Comparison of ENCODE assay signal across 10 cellular contexts in genomic region chr1:211580303-211580687, GRCh38. TPM values are rescaled to one million over a fixed set of nuclear protein-coding genes. Genes with fewer than 3 reads are reported as not detected.
DNase-seq lines count a peak whose midpoint lies in the region; ATAC-seq and TF ChIP-seq lines count a peak whose summit lies in the region.
"Had no signal": no experiment of that assay in that cellular context is flagged by ENCODE, and none has a peak within 500 bp of the region (broad histone marks: within the 10 kb centered on the region; RNA-seq: fewer than 3 reads in every experiment).

No MANE protein-coding gene starts in this region.

- peak overlapping the region; percentile 89 for H3K4me2 ChIP-seq in BLaER1

- 31 to 64% methylated on average over 1 of the region's 1 CpG for WGBS in testis, 2 donors

- POLR2A ChIA-PET in naive thymus-derived CD8-positive, alpha-beta T cell (lab: Charles Lee) = interaction anchor here (1.1 kb wide), 1 partner anchor 322 kb away, joined by 3 read pairs; no protein-coding TSS in a partner anchor

- H3K27me3 ChIP-seq in BLaER1 (no peaks in the 10 kb centered on the region), breast epithelium (no peaks in the 10 kb centered on the region), testis (no peaks in the 10 kb centered on the region)

- intact Hi-C loops in breast epithelium (cut with DNase I; ENCODE audit: low total_unique reads) = no loop called here
- intact Hi-C loops in testis (cut with DNase I; ENCODE audit: low total_unique reads) = no loop called here

- no peaks in the 10 kb centered on the region; the same call in 1 of the 2 replicates for H3K27me3 Mint-ChIP-seq in HFFc6 (ENCODE audit: insufficient read depth)
- no peaks in the 10 kb centered on the region for H3K27me3 Mint-ChIP-seq in naive thymus-derived CD8-positive, alpha-beta T cell

- ATAC-seq in naive thymus-derived CD8-positive, alpha-beta T cell = no peak
- ATAC-seq in HG03280 (IDR thresholded peaks at IDR 0.05; ENCODE audit: unreplicated experiment) = no peak

- H4K20me1 ChIP-seq in BLaER1 = peaks cover 33% of the 10 kb centered on the region

- no peak overlapping the region for H3K27ac ChIP-seq in BLaER1
- peak overlapping the region; percentile 87 to 89 for H3K27ac ChIP-seq in breast epithelium
- H3K27ac ChIP-seq in testis = peak overlapping the region in 1 of 2 donors; percentile 79

- H3K9me3 Mint-ChIP-seq in HFFc6 = no peaks in the 10 kb centered on the region
- no peaks in the 10 kb centered on the region for H3K9me3 Mint-ChIP-seq in naive thymus-derived CD8-positive, alpha-beta T cell

- peaks cover 20% of the 10 kb centered on the region for H3K36me3 Mint-ChIP-seq in HFFc6 (ENCODE audit: low read depth)
- peaks cover 0 to 7% (median 0%) of the 10 kb centered on the region in 3 donors for H3K36me3 Mint-ChIP-seq in naive thymus-derived CD8-positive, alpha-beta T cell

- peaks cover 8% of the 10 kb centered on the region for H3K36me3 ChIP-seq in BLaER1
- no peaks in the 10 kb centered on the region for H3K36me3 ChIP-seq in breast epithelium
- H3K36me3 ChIP-seq in testis (ENCODE audit: low read depth, missing control alignments) = no peaks in the 10 kb centered on the region

- TF ChIP-seq CTCF in HFFc6 (IDR thresholded peaks at IDR 0.05) (no peak), breast epithelium (IDR thresholded peaks at IDR 0.05) (no peak), testis (IDR thresholded peaks at IDR 0.05) (no peak)

- H3K27ac Mint-ChIP-seq in HFFc6 = peak overlapping the region; percentile 81; the same call in 1 of the 2 replicates
- peak overlapping the region; percentile 0 to 91 (median 84) for H3K27ac Mint-ChIP-seq in naive thymus-derived CD8-positive, alpha-beta T cell

- H3K4me3 ChIP-seq in BLaER1 = no peak overlapping the region
- H3K4me3 ChIP-seq in breast epithelium = no peak overlapping the region
- peak overlapping the region in 1 of 2 donors; percentile 95 for H3K4me3 ChIP-seq in testis

- H3K9ac ChIP-seq in BLaER1 = no peak overlapping the region

- no peak for TF ChIP-seq POLR2A in breast epithelium (IDR thresholded peaks at IDR 0.05)
- TF ChIP-seq POLR2A in testis (IDR thresholded peaks at IDR 0.05) = no peak

- peak overlapping the region; percentile 80 for H3K4me3 Mint-ChIP-seq in HFFc6
- peak overlapping the region; percentile 75 to 93 (median 84) for H3K4me3 Mint-ChIP-seq in naive thymus-derived CD8-positive, alpha-beta T cell

- no peaks in the 10 kb centered on the region for H3K9me3 ChIP-seq in BLaER1
- no peaks in the 10 kb centered on the region for H3K9me3 ChIP-seq in breast epithelium
- H3K9me3 ChIP-seq in testis = no peaks in the 10 kb centered on the region

- DNase-seq in HFFc6 (no peak), breast epithelium (ENCODE audit: low spot score in 2 of 2) (no peak), testis (no peak), mesenteric fat pad (ENCODE audit: low spot score) (no peak), kidney tubule cell (ENCODE audit: low spot score) (no peak)
- DNase-seq in naive thymus-derived CD8-positive, alpha-beta T cell = no peak
- DNase-seq: EL; stimulated activated CD4-positive, alpha-beta T cell treated with anti-CD3 and anti-CD28 coated beads, Interleukin-2, amount 100 ng/mL, for 24 hours had no signal

- H3K4me1 Mint-ChIP-seq in HFFc6 (ENCODE audit: low read depth) = peaks cover 62% of the 10 kb centered on the region
- peaks cover 7 to 49% (median 38%) of the 10 kb centered on the region in 4 donors for H3K4me1 Mint-ChIP-seq in naive thymus-derived CD8-positive, alpha-beta T cell

- peaks cover 45% of the 10 kb centered on the region for H3K4me1 ChIP-seq in BLaER1
- H3K4me1 ChIP-seq in breast epithelium = no peaks in the 10 kb centered on the region
- H3K4me1 ChIP-seq in testis = peaks cover 8% of the 10 kb centered on the region

RNA-seq across cellular contexts. Expression of gene SLC30A1, which starts 1.3 kb away (rescaled TPM):
- total RNA-seq in HFFc6 (2021; fragmentation: NEBNext Ultra II Directional; extraction: Animal tissue kit (Norgen Biotek cat#: 25700)) = 10 to 100 TPM; 23.6 to 27.5 (median 25.7) TPM
- total RNA-seq in breast epithelium (10 to 100 TPM; 16.1 to 21.2 (median 16.3) TPM), testis (10 to 100 TPM; 29.4 to 33.3 TPM), mesenteric fat pad (33.6 TPM)
- 1 to 10 TPM; 9.4 to 9.7 TPM for total RNA-seq in naive thymus-derived CD8-positive, alpha-beta T cell
- polyA plus RNA-seq in naive thymus-derived CD8-positive, alpha-beta T cell = 1 to 10 TPM in 2 of 3 donors, under 1 TPM in 1; 0.98 to 2.2 (median 1.6) TPM
- polyA plus RNA-seq in testis (ENCODE audit: insufficient read depth, low read depth, low replicate concordance) = 37.3 TPM
